Comparison of ENCODE assay signal across 22 cellular contexts in the genomic region with DNA sequence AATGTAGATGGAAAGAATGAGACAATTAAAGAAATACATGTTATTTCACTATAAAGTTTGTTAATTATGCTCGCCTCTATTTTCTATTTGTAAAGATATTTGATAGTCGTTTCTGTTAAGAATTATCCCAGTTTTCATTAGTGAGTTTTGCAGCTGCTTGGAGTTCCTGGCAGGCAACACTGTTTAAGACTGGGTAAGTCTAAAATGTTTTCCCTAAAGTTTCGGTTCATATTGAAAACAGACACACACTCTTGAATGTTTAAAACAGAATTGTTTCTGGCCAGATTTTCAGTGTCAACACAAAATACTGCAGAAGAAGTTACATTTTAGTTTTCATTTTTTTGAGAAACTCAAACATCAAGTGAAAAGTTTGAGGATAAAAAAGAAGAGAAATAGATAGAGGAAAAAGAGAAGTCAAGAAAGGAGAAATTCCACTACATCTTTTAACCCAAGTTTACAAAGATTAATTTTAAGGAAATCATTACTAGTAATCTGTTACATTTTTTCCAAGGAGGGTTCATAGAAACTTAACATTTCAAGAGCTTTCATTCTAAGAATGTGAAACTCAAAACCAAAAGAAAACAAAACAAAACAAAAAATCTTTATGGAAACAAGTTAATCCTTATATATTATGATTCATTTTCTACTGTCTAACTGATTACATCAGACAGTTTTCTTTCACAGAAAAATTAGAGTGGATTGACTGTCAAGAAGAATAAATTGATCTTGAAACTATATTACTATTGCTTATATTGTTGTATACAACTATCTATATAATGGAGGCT.
DNase-seq lines count a peak whose midpoint lies in the region; ATAC-seq, FAIRE-seq and TF ChIP-seq lines count a peak whose summit lies in the region.
"Had no signal": no experiment of that assay in that cellular context is flagged by ENCODE, and none has a peak within 500 bp of the region (broad histone marks: within the 10 kb centered on the region; RNA-seq: fewer than 3 reads in every experiment).

No MANE protein-coding gene starts in this region.

- no peak overlapping the region for H3K9ac ChIP-seq in H1 (replicated peaks in 1 of 4; ENCODE audit: extremely low read depth in 1 of 4, low read depth in 3 of 4, low read length in 3 of 4)

- no peak overlapping the region for H3K23ac ChIP-seq in H1 (ENCODE audit: insufficient read length)

- H3K27ac ChIP-seq in SJSA1 (peak overlapping the region; percentile 45), H1 (ENCODE audit: low read depth, low read length) (no peak overlapping the region), left lung (peak overlapping the region; percentile 1 to 17), thoracic aorta (no peak overlapping the region), esophagus squamous epithelium (no peak overlapping the region), esophagus muscularis mucosa (replicated peaks in 1 of 4) (no peak overlapping the region)
- H3K27ac ChIP-seq: breast epithelium, HL-60, sigmoid colon, stomach, VCaP had no signal

- peak overlapping the region; percentile 14 for H2AFZ ChIP-seq in H1 (ENCODE audit: low read length)

- H3K4me3 ChIP-seq in SJSA1, result no peak overlapping the region
- no peak overlapping the region for H3K4me3 ChIP-seq in H1 (ENCODE audit: extremely low read depth in 1 of 4, insufficient read depth in 2 of 4, low read depth in 3 of 4, low read length in 4 of 4)
- H3K4me3 ChIP-seq in left lung, result no peak overlapping the region
- peak overlapping the region; percentile 43 for H3K4me3 ChIP-seq in thoracic aorta
- peak overlapping the region in 1 of 4 donors; percentile 6 for H3K4me3 ChIP-seq in esophagus squamous epithelium
- no peak overlapping the region for H3K4me3 ChIP-seq in esophagus muscularis mucosa
- H3K4me3 ChIP-seq: mucosa of descending colon, sigmoid colon, stomach had no signal

- no peak overlapping the region for H3K56ac ChIP-seq in H1 (replicated peaks; ENCODE audit: insufficient read length, low read depth, low read length)

- no peak overlapping the region for H4K8ac ChIP-seq in H1 (ENCODE audit: extremely low read depth, insufficient read depth, low read length)

- 84% methylated on average over 3 of the region's 3 CpGs; no CpG with 5 or more reads in 1 of the 2 experiments for WGBS in H1 (ENCODE audit: extremely low coverage in 1 of 2, insufficient coverage in 1 of 2, insufficient read length in 1 of 2, insufficient replicate concordance in 2 of 2, low coverage in 1 of 2, low lambda C conversion rate in 2 of 2, missing lambda C conversion rate in 1 of 2), 2 experiments
- 44 to 59% methylated on average over 3 of the region's 3 CpGs for WGBS in esophagus squamous epithelium, 2 donors
- 47% methylated on average over 3 of the region's 3 CpGs for WGBS in esophagus muscularis mucosa

- no peaks in the 10 kb centered on the region for H3K36me3 ChIP-seq in SJSA1
- no peaks in the 10 kb centered on the region for H3K36me3 ChIP-seq in H1 (ENCODE audit: control insufficient read depth in 2 of 4, insufficient read depth in 4 of 4, low read length in 3 of 4)
- H3K36me3 ChIP-seq in left lung, result no peaks in the 10 kb centered on the region
- H3K36me3 ChIP-seq in thoracic aorta, result no peaks in the 10 kb centered on the region
- H3K36me3 ChIP-seq in esophagus squamous epithelium, result no peaks in the 10 kb centered on the region
- H3K36me3 ChIP-seq in esophagus muscularis mucosa, result no peaks in the 10 kb centered on the region
- H3K36me3 ChIP-seq: breast epithelium, sigmoid colon, stomach had no signal

- H2BK12ac ChIP-seq in H1 (ENCODE audit: low read depth, low read length), result no peak overlapping the region

- H4K91ac ChIP-seq in H1 (replicated peaks; ENCODE audit: insufficient read length, low read length), result no peak overlapping the region

- ATAC-seq in left lung (no peak), thoracic aorta (ENCODE audit: insufficient number of reproducible peaks, low FRiP score, low read depth) (no peak)
- ATAC-seq: activated CD8-positive, alpha-beta T cell treated with anti-CD3 and anti-CD28 coated beads, Interleukin-2, amount 10 ng/mL, durations not matched to agents 7 days and 5 days; left lobe of liver; mucosa of descending colon; Right ventricle myocardium inferior had no signal

- H3K9me3 ChIP-seq in SJSA1 (replicated peaks) (no peaks in the 10 kb centered on the region), H1 (ENCODE audit: insufficient read depth in 2 of 2, low read depth in 1 of 2, low read length in 1 of 2) (no peaks in the 10 kb centered on the region), left lung (no peaks in the 10 kb centered on the region), thoracic aorta (no peaks in the 10 kb centered on the region), esophagus squamous epithelium (no peaks in the 10 kb centered on the region), esophagus muscularis mucosa (no peaks in the 10 kb centered on the region)
- H3K9me3 ChIP-seq: breast epithelium, mucosa of descending colon, sigmoid colon, stomach had no signal

- no peak overlapping the region for H3K4ac ChIP-seq in H1 (replicated peaks; ENCODE audit: insufficient read length, low read depth, low read length)

- TF ChIP-seq POLR2A in H1 (IDR thresholded peaks at IDR 0.05; ENCODE audit: control extremely low read depth in 1 of 2, low read depth in 2 of 2, low read length in 2 of 2) (no peak), esophagus squamous epithelium (IDR thresholded peaks at IDR 0.05) (no peak), esophagus muscularis mucosa (IDR thresholded peaks at IDR 0.05; ENCODE audit: low read depth) (no peak)

- no peak overlapping the region for H3K14ac ChIP-seq in H1 (ENCODE audit: insufficient read length)

- H2BK120ac ChIP-seq in H1 (replicated peaks; ENCODE audit: low read depth, low read length), result no peak overlapping the region

- no peaks in the 10 kb centered on the region for H3K79me1 ChIP-seq in H1 (ENCODE audit: low read depth, low read length)

- TF ChIP-seq CTCF in H1 (IDR thresholded peaks at IDR 0.05; ENCODE audit: control extremely low read depth in 1 of 3, insufficient read depth in 1 of 3, low read depth in 1 of 3, low read length in 3 of 3), result no peak
- no peak for TF ChIP-seq CTCF in left lung (IDR thresholded peaks at IDR 0.05)
- no peak for TF ChIP-seq CTCF in thoracic aorta (IDR thresholded peaks at IDR 0.05)
- no peak for TF ChIP-seq CTCF in esophagus squamous epithelium (IDR thresholded peaks at IDR 0.05)
- no peak for TF ChIP-seq CTCF in esophagus muscularis mucosa (IDR thresholded peaks at IDR 0.05)

- intact Hi-C loops in left lung (cut with DNase I) (no loop called here), esophagus squamous epithelium (cut with DNase I) (no loop called here), esophagus muscularis mucosa (cut with DNase I) (no loop called here)

- no peak overlapping the region for H4K5ac ChIP-seq in H1 (ENCODE audit: insufficient read length, low read depth, low read length)

- no peak overlapping the region for H2BK20ac ChIP-seq in H1 (ENCODE audit: low read length)

- POLR2A ChIA-PET in H1 (lab: Charles Lee; ENCODE audit: partially characterized antibody), result no interaction called here

- DNase-seq in SJSA1 (ENCODE audit: low read depth in 1 of 2, low spot score in 2 of 2) (peak in 1 of 2 experiments; percentile 42), H1 (ENCODE audit: low read depth in 1 of 2, low spot score in 2 of 2) (no peak), left lung (no peak), thoracic aorta (ENCODE audit: low spot score) (no peak), esophagus squamous epithelium (lab: John Stamatoyannopoulos, UW) (no peak), GF-D8 (lab: John Stamatoyannopoulos, UW) (no peak), esophagus muscularis mucosa (ENCODE audit: extremely low spot score) (no peak)
- DNase-seq: activated CD8-positive, alpha-beta T cell treated with anti-CD3 and anti-CD28 coated beads, Interleukin-2, amount 10 ng/mL, durations not matched to agents 7 days and 5 days; activated naive CD8-positive, alpha-beta T cell treated with anti-CD3 and anti-CD28 coated beads for 36 hours; Calu3; foreskin melanocyte; mucosa of descending colon; NCI-H510A; sigmoid colon; stomach had no signal

- no peak for TF ChIP-seq RAD21 in H1 (IDR thresholded peaks at IDR 0.05 in 1 of 2, conservative IDR thresholded peaks at IDR 0.05 in 1 of 2; ENCODE audit: low read depth in 2 of 2, low read length in 2 of 2)

- no peak overlapping the region for H2BK15ac ChIP-seq in H1 (ENCODE audit: low read length)

- no peaks in the 10 kb centered on the region for H4K20me1 ChIP-seq in H1 (replicated peaks in 1 of 2; ENCODE audit: control insufficient read depth in 1 of 2, insufficient read depth in 2 of 2, low read length in 2 of 2)

- H2BK5ac ChIP-seq in H1 (ENCODE audit: low read depth, low read length), result no peak overlapping the region

- no peaks in the 10 kb centered on the region for H3K79me2 ChIP-seq in H1 (ENCODE audit: control insufficient read depth in 1 of 2, insufficient read depth in 2 of 2, low read length in 2 of 2)

- H3K27me3 ChIP-seq in SJSA1 (replicated peaks), result no peaks in the 10 kb centered on the region
- no peaks in the 10 kb centered on the region for H3K27me3 ChIP-seq in H1 (replicated peaks in 1 of 4; ENCODE audit: control insufficient read depth in 3 of 4, extremely low read depth in 1 of 4, insufficient read depth in 3 of 4, low read length in 3 of 4)
- no peaks in the 10 kb centered on the region for H3K27me3 ChIP-seq in left lung
- no peaks in the 10 kb centered on the region for H3K27me3 ChIP-seq in thoracic aorta (replicated peaks; ENCODE audit: insufficient read depth)
- H3K27me3 ChIP-seq in esophagus squamous epithelium, result no peaks in the 10 kb centered on the region
- no peaks in the 10 kb centered on the region for H3K27me3 ChIP-seq in esophagus muscularis mucosa
- H3K27me3 ChIP-seq: breast epithelium, sigmoid colon, stomach had no signal

- H3K23me2 ChIP-seq in H1 (ENCODE audit: low read depth, low read length), result no peaks in the 10 kb centered on the region

- no peaks in the 10 kb centered on the region; the same call in 1 of the 2 replicates for H3K4me1 ChIP-seq in SJSA1 (replicated peaks)
- H3K4me1 ChIP-seq in H1 (replicated peaks in 1 of 4; ENCODE audit: control insufficient read depth in 3 of 4, insufficient read depth in 4 of 4, low read length in 3 of 4), result no peaks in the 10 kb centered on the region
- H3K4me1 ChIP-seq in left lung, result no peaks in the 10 kb centered on the region
- peaks cover 0 to 4% of the 10 kb centered on the region in 2 donors for H3K4me1 ChIP-seq in thoracic aorta (ENCODE audit: control insufficient read depth in 1 of 2, low read depth in 2 of 2)
- H3K4me1 ChIP-seq in esophagus squamous epithelium, result no peaks in the 10 kb centered on the region
- H3K4me1 ChIP-seq in esophagus muscularis mucosa, result no peaks in the 10 kb centered on the region
- H3K4me1 ChIP-seq: breast epithelium, sigmoid colon, stomach had no signal

- no peak for FAIRE-seq in H1 (lab: Jason Lieb, UNC)
- FAIRE-seq: H54, urothelium cell line had no signal

- H2AK5ac ChIP-seq in H1 (ENCODE audit: low read depth, low read length), result no peak overlapping the region

- CTCF ChIA-PET in H1 (lab: Charles Lee; ENCODE audit: partially characterized antibody), result no interaction called here

- H3K4me2 ChIP-seq in H1 (ENCODE audit: insufficient read depth in 1 of 2, low read depth in 2 of 2, low read length in 2 of 2), result no peak overlapping the region

- TF ChIP-seq EP300 in H1 (IDR thresholded peaks at IDR 0.05; ENCODE audit: borderline replicate concordance in 1 of 2, low read depth in 2 of 2, low read length in 2 of 2), result no peak
- TF ChIP-seq EP300 in esophagus muscularis mucosa (IDR thresholded peaks at IDR 0.05), result no peak

- no peak overlapping the region for H3K18ac ChIP-seq in H1 (ENCODE audit: extremely low read depth, low read length)

Comparison
In these comparisons a context has a peak if more than half of its experiments do, and no peak if none do; other contexts are left out.
1. H3K27ac ChIP-seq: peak in SJSA1 (single experiment) and left lung (2 of 2); none in H1 (single experiment), thoracic aorta (0 of 2), esophagus squamous epithelium (0 of 4) and esophagus muscularis mucosa (0 of 4).